In genomic region chr2:85181093-85181685, GRCh38 we compare ENCODE assay signal across 11 cellular contexts. TPM values are rescaled to one million over a fixed set of nuclear protein-coding genes. Genes with fewer than 3 reads are reported as not detected.
DNase-seq lines count a peak whose midpoint lies in the region; ATAC-seq and TF ChIP-seq lines count a peak whose summit lies in the region.
"Had no signal": no experiment of that assay in that cellular context is flagged by ENCODE, and none has a peak within 500 bp of the region (broad histone marks: within the 10 kb centered on the region; RNA-seq: fewer than 3 reads in every experiment).

No MANE protein-coding gene starts in this region.

- H3K36me3 Mint-ChIP-seq in endodermal cell (ENCODE audit: low read depth) = peaks cover 35% of the 10 kb centered on the region
- peaks cover 4% of the 10 kb centered on the region for H3K36me3 Mint-ChIP-seq in progenitor cell of endocrine pancreas (ENCODE audit: insufficient read depth)

- H3K9ac ChIP-seq in MM.1S (ENCODE audit: low read length) (no peak overlapping the region), endodermal cell (ENCODE audit: extremely low read depth, low read length, poor library complexity, severe bottlenecking) (no peak overlapping the region)

- H3K4me1 Mint-ChIP-seq in endodermal cell (peaks cover 80% of the 10 kb centered on the region), progenitor cell of endocrine pancreas (ENCODE audit: low read depth) (peaks cover 40% of the 10 kb centered on the region)

- WGBS in endodermal cell (ENCODE audit: insufficient coverage in 1 of 2, insufficient read length in 1 of 2), 2 experiments = 71 to 79% methylated on average over 1 to 5 of the region's 5 CpGs

- ATAC-seq in GM21447 (IDR thresholded peaks at IDR 0.05; ENCODE audit: unreplicated experiment) = no peak
- ATAC-seq: activated T-cell treated with anti-CD3 and anti-CD28 coated beads, Interleukin-2, amount 50 U/mL, for 72 hours had no signal

- H3K9me2 ChIP-seq in MM.1S (replicated peaks; ENCODE audit: insufficient read depth, low read length) = no peaks in the 10 kb centered on the region

- no peaks in the 10 kb centered on the region for H3K36me3 ChIP-seq in MM.1S (replicated peaks; ENCODE audit: insufficient read depth, low read length)
- peaks cover 15% of the 10 kb centered on the region for H3K36me3 ChIP-seq in endodermal cell (ENCODE audit: control insufficient read depth, insufficient read depth, low read length)

- no peaks in the 10 kb centered on the region for H3K9me3 Mint-ChIP-seq in endodermal cell
- no peaks in the 10 kb centered on the region for H3K9me3 Mint-ChIP-seq in progenitor cell of endocrine pancreas (ENCODE audit: low read depth)
- H3K9me3 Mint-ChIP-seq: activated T-cell treated with anti-CD3 and anti-CD28 coated beads, Interleukin-2, amount 50 U/mL, for 72 hours had no signal

- H3K27ac ChIP-seq in MM.1S (ENCODE audit: low read length) = no peak overlapping the region
- no peak overlapping the region for H3K27ac ChIP-seq in endodermal cell (ENCODE audit: low read depth, low read length)

- H3K79me2 ChIP-seq in MM.1S (ENCODE audit: low read length) = no peaks in the 10 kb centered on the region

- 0 out of 2 replicates have a peak, but pooled peaks have one; percentile 3 for TF ChIP-seq CTCF in MM.1S (IDR thresholded peaks at IDR 0.05; ENCODE audit: low read length)
- TF ChIP-seq CTCF in endodermal cell (conservative IDR thresholded peaks at IDR 0.05) = peak; percentile 61
- TF ChIP-seq CTCF in progenitor cell of endocrine pancreas (IDR thresholded peaks at IDR 0.05; ENCODE audit: unreplicated experiment) = peak; percentile 36

- H3K27me3 ChIP-seq in MM.1S (replicated peaks; ENCODE audit: insufficient read depth, low read length) = no peaks in the 10 kb centered on the region
- H3K27me3 ChIP-seq in endodermal cell (ENCODE audit: control insufficient read depth, insufficient read depth, low read length, poor library complexity, severe bottlenecking) = no peaks in the 10 kb centered on the region

- H3K27me3 Mint-ChIP-seq in endodermal cell (ENCODE audit: insufficient read depth) (no peaks in the 10 kb centered on the region), progenitor cell of endocrine pancreas (no peaks in the 10 kb centered on the region)

- no peak overlapping the region for H3K4me2 ChIP-seq in MM.1S (ENCODE audit: low read depth, low read length)
- H3K4me2 ChIP-seq: smooth muscle cell had no signal

- peak overlapping the region; percentile 64 for H3K27ac Mint-ChIP-seq in endodermal cell
- H3K27ac Mint-ChIP-seq in progenitor cell of endocrine pancreas = peak overlapping the region; percentile 5
- H3K27ac Mint-ChIP-seq: activated T-cell treated with anti-CD3 and anti-CD28 coated beads, Interleukin-2, amount 50 U/mL, for 72 hours had no signal

- H3K4me3 Mint-ChIP-seq in endodermal cell (no peak overlapping the region), progenitor cell of endocrine pancreas (ENCODE audit: low read depth) (no peak overlapping the region)
- H3K4me3 Mint-ChIP-seq: activated T-cell treated with anti-CD3 and anti-CD28 coated beads, Interleukin-2, amount 50 U/mL, for 72 hours had no signal

- no peaks in the 10 kb centered on the region for H4K20me1 ChIP-seq in MM.1S (ENCODE audit: insufficient read depth, low read length)

- H3K9me3 ChIP-seq in MM.1S (replicated peaks; ENCODE audit: insufficient read depth, low read length) = no peaks in the 10 kb centered on the region
- no peaks in the 10 kb centered on the region for H3K9me3 ChIP-seq in endodermal cell (ENCODE audit: control insufficient read depth, low read length)

- DNase-seq in NCI-H2029 (lab: John Stamatoyannopoulos, UW) = peak; percentile 27
- no peak for DNase-seq in NCI-H2029 treated with DMSO at 0.1 percent for 48 hours (lab: John Stamatoyannopoulos, UW)
- DNase-seq in MM.1S = no peak
- no peak for DNase-seq in endodermal cell
- no peak for DNase-seq in progenitor cell of endocrine pancreas (ENCODE audit: low spot score, unreplicated experiment)
- DNase-seq in SW480 (ENCODE audit: low spot score) = no peak
- DNase-seq in anterior cingulate cortex (lab: John Stamatoyannopoulos, UW) = no peak
- DNase-seq: activated T-cell treated with anti-CD3 and anti-CD28 coated beads, Interleukin-2, amount 50 U/mL, for 72 hours; IMR-90 had no signal

- H2AFZ ChIP-seq in MM.1S (ENCODE audit: low read length) = no peak overlapping the region

- H3K4me3 ChIP-seq in MM.1S (ENCODE audit: low read length) (no peak overlapping the region), endodermal cell (ENCODE audit: low read length) (no peak overlapping the region)
- H3K4me3 ChIP-seq: smooth muscle cell had no signal

- no peaks in the 10 kb centered on the region for H3F3A ChIP-seq in MM.1S (ENCODE audit: insufficient read depth, low read length)

- H3K4me1 ChIP-seq in MM.1S (ENCODE audit: low read length) (no peaks in the 10 kb centered on the region), endodermal cell (ENCODE audit: control insufficient read depth, insufficient read depth, low read length) (peaks cover 28% of the 10 kb centered on the region)

RNA-seq across cellular contexts. Expression of gene TCF7L1, which starts 48.0 kb away (rescaled TPM):
- total RNA-seq in endodermal cell = 10 to 100 TPM; 71.9 to 73.3 TPM
- 56.9 TPM for polyA plus RNA-seq in endodermal cell (2013, experiment 1 of 2)
- polyA plus RNA-seq in endodermal cell (2013, experiment 2 of 2) = 50.0 TPM
- total RNA-seq in progenitor cell of endocrine pancreas = 57.2 and 62.7 TPM in 2 replicates

Comparison
In these comparisons a context has a peak if more than half of its experiments do, and no peak if none do; other contexts are left out.
1. CTCF ChIP-seq: peak in every context shown above with its lines; median percentile 61 in endodermal cell; 36 in progenitor cell of endocrine pancreas; 3 in MM.1S.